ENCODE assay signal across 11 cellular contexts in genomic region chr3:171001957-171002694, GRCh38. TPM values are rescaled to one million over a fixed set of nuclear protein-coding genes. Genes with fewer than 3 reads are reported as not detected.
A peak's percentile ranks its signal among the peaks of the same experiment; 100 is the strongest.
DNase-seq lines count a peak whose midpoint lies in the region; ATAC-seq, FAIRE-seq and TF ChIP-seq lines count a peak whose summit lies in the region.
"Had no signal": no experiment of that assay in that cellular context is flagged by ENCODE, and none has a peak within 500 bp of the region (broad histone marks: within the 10 kb centered on the region; RNA-seq: fewer than 3 reads in every experiment).

No MANE protein-coding gene starts in this region.

- no peak for TF ChIP-seq EP300 in tibial nerve (IDR thresholded peaks at IDR 0.05)

- FAIRE-seq in urothelium cell line (lab: Jason Lieb, UNC) = no peak

- H3K36me3 ChIP-seq in tibial nerve = no peaks in the 10 kb centered on the region

- H3K9me3 ChIP-seq in tibial nerve = no peaks in the 10 kb centered on the region

- no peak overlapping the region for H3K4me3 Mint-ChIP-seq in activated T-cell treated with anti-CD3 and anti-CD28 coated beads, Interleukin-2, amount 50 U/mL, for 72 hours
- H3K4me3 Mint-ChIP-seq: activated CD8-positive, alpha-beta memory T cell treated with anti-CD3 and anti-CD28 coated beads, Interleukin-2, amount 10 ng/mL, durations not matched to agents 7 days and 5 days had no signal

- no peak overlapping the region for H3K4me3 ChIP-seq in tibial nerve
- H3K4me3 ChIP-seq: PC-9 had no signal

- DNase-seq in activated T-cell treated with anti-CD3 and anti-CD28 coated beads, Interleukin-2, amount 50 U/mL, for 72 hours = no peak
- DNase-seq in activated T-cell treated with anti-CD3 and anti-CD28 coated beads, Interleukin-2, amount 50 U/mL, for 48 hours = no peak
- DNase-seq in SW480 (ENCODE audit: low spot score) (peak; percentile 14), iris pigment epithelial cell (ENCODE audit: low read depth) (peak; percentile 94), urothelium cell line (ENCODE audit: low spot score) (peak; percentile 18), DMS79 treated with DMSO at 0.1 percent for 48 hours (lab: John Stamatoyannopoulos, UW) (no peak), tibial nerve (ENCODE audit: low spot score in 2 of 2) (no peak), A172 (ENCODE audit: low spot score) (no peak)
- DNase-seq: activated CD8-positive, alpha-beta memory T cell treated with anti-CD3 and anti-CD28 coated beads, Interleukin-2, amount 10 ng/mL, durations not matched to agents 7 days and 5 days had no signal

- no peaks in the 10 kb centered on the region for H3K36me3 Mint-ChIP-seq in activated T-cell treated with anti-CD3 and anti-CD28 coated beads, Interleukin-2, amount 50 U/mL, for 72 hours (ENCODE audit: insufficient read depth in 2 of 2)
- H3K36me3 Mint-ChIP-seq: activated CD8-positive, alpha-beta memory T cell treated with anti-CD3 and anti-CD28 coated beads, Interleukin-2, amount 10 ng/mL, durations not matched to agents 7 days and 5 days had no signal

- H3K4me1 Mint-ChIP-seq in activated T-cell treated with anti-CD3 and anti-CD28 coated beads, Interleukin-2, amount 50 U/mL, for 72 hours (ENCODE audit: low read depth) = no peaks in the 10 kb centered on the region
- H3K4me1 Mint-ChIP-seq: activated CD8-positive, alpha-beta memory T cell treated with anti-CD3 and anti-CD28 coated beads, Interleukin-2, amount 10 ng/mL, durations not matched to agents 7 days and 5 days had no signal

- peaks cover 0 to 19% (median 0%) of the 10 kb centered on the region in 4 donors for H3K4me1 ChIP-seq in tibial nerve

- ATAC-seq in activated T-cell treated with anti-CD3 and anti-CD28 coated beads, Interleukin-2, amount 50 U/mL, for 72 hours (replicated peaks in 1 of 2) = peak; percentile 51 to 93
- ATAC-seq: activated CD8-positive, alpha-beta memory T cell treated with anti-CD3 and anti-CD28 coated beads, Interleukin-2, amount 10 ng/mL, durations not matched to agents 7 days and 5 days had no signal

- H3K27ac Mint-ChIP-seq in activated T-cell treated with anti-CD3 and anti-CD28 coated beads, Interleukin-2, amount 50 U/mL, for 72 hours = no peak overlapping the region
- H3K27ac Mint-ChIP-seq: activated CD8-positive, alpha-beta memory T cell treated with anti-CD3 and anti-CD28 coated beads, Interleukin-2, amount 10 ng/mL, durations not matched to agents 7 days and 5 days had no signal

- no peaks in the 10 kb centered on the region for H3K27me3 ChIP-seq in tibial nerve

- H3K27ac ChIP-seq in tibial nerve = no peak overlapping the region
- H3K27ac ChIP-seq: PC-9 had no signal

- H3K27me3 Mint-ChIP-seq in activated T-cell treated with anti-CD3 and anti-CD28 coated beads, Interleukin-2, amount 50 U/mL, for 72 hours (ENCODE audit: low read depth) = no peaks in the 10 kb centered on the region
- H3K27me3 Mint-ChIP-seq: activated CD8-positive, alpha-beta memory T cell treated with anti-CD3 and anti-CD28 coated beads, Interleukin-2, amount 10 ng/mL, durations not matched to agents 7 days and 5 days had no signal

- WGBS in tibial nerve, 2 donors = 38 to 45% methylated on average over 5 of the region's 5 CpGs

- no peaks in the 10 kb centered on the region for H3K9me3 Mint-ChIP-seq in activated T-cell treated with anti-CD3 and anti-CD28 coated beads, Interleukin-2, amount 50 U/mL, for 72 hours

- TF ChIP-seq POLR2A in tibial nerve (IDR thresholded peaks at IDR 0.05) = no peak

- TF ChIP-seq CTCF in tibial nerve (IDR thresholded peaks at IDR 0.05) = no peak

RNA-seq across cellular contexts. Expression of gene SLC2A2, which starts 24.4 kb away (rescaled TPM):
- not detected for total RNA-seq in activated T-cell treated with anti-CD3 and anti-CD28 coated beads, Interleukin-2, amount 50 U/mL, for 72 hours
- total RNA-seq in tibial nerve = not detected
- 0.07 TPM in 2 replicates for total RNA-seq in A172 (2014; rRNA removed; shearing (Covaris generic))
- total RNA-seq: activated CD8-positive, alpha-beta memory T cell treated with anti-CD3 and anti-CD28 coated beads, Interleukin-2, amount 10 ng/mL, durations not matched to agents 7 days and 5 days; mononuclear cell; PC-9 had no signal

Comparison
In these comparisons a context has a peak if more than half of its experiments do, and no peak if none do; other contexts are left out.
1. DNase-seq: peak in SW480 (single experiment), iris pigment epithelial cell (single experiment) and urothelium cell line (single experiment); none in activated T-cell treated with anti-CD3 and anti-CD28 coated beads, Interleukin-2, amount 50 U/mL, for 72 hours (0 of 2), activated T-cell treated with anti-CD3 and anti-CD28 coated beads, Interleukin-2, amount 50 U/mL, for 48 hours (0 of 2), DMS79 treated with DMSO at 0.1 percent for 48 hours (single experiment), tibial nerve (0 of 2) and A172 (single experiment).